ENCODE assay signal across 1 cellular context in the genomic region with DNA sequence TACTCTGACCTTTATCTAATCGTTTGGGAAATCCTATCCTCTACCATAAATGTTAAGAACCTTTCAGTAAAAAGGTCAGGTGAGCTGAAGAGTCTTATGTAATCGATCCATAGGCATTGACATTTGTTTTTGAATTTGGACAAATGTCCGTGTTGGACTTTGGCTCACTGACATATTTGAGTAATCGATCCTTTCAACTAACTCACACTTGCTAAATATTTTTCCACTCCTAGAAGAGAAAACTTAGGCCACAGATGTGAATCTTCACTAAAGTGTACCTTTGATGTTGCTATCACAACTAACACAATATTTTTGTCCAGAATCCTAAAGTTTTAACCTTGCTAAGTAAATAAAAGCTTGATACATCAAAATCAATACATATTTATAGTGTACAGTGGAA.
TF ChIP-seq lines count a peak whose summit lies in the region.

No MANE protein-coding gene starts in this region.

TF ChIP-seq in HepG2, 621 proteins besides CTCF, POLR2A, EP300 and RAD21 (continued from another document and continues in another):
- TF ChIP-seq MNT (IDR thresholded peaks at IDR 0.05) (no peak), MED8 (CRISPR knock-in tag; IDR thresholded peaks at IDR 0.05; ENCODE audit: insufficient replicate concordance) (no peak), ZNF672 (CRISPR knock-in tag; IDR thresholded peaks at IDR 0.05) (no peak), ISL2 (CRISPR knock-in tag; IDR thresholded peaks at IDR 0.05) (peak; percentile 96), TGIF2 (CRISPR knock-in tag; IDR thresholded peaks at IDR 0.05) (no peak), ZFY (CRISPR knock-in tag; IDR thresholded peaks at IDR 0.05) (no peak), HNF4G (IDR thresholded peaks at IDR 0.05; ENCODE audit: borderline replicate concordance, low read depth, low read length) (peak; percentile 93), HNF4G (CRISPR knock-in tag; IDR thresholded peaks at IDR 0.05; ENCODE audit: borderline replicate concordance, low read depth) (peak; percentile 67; the same call in 1 of the 2 replicates), SMC3 (IDR thresholded peaks at IDR 0.05; ENCODE audit: low read length) (no peak), RFX1 (IDR thresholded peaks at IDR 0.05) (peak; percentile 39), ZNF292 (CRISPR knock-in tag; IDR thresholded peaks at IDR 0.05; ENCODE audit: borderline replicate concordance, low read depth) (no peak), ATF1 (CRISPR knock-in tag; IDR thresholded peaks at IDR 0.05) (no peak; the same call in 1 of the 2 replicates), WIZ (CRISPR knock-in tag; IDR thresholded peaks at IDR 0.05) (no peak), SNAPC2 (CRISPR knock-in tag; IDR thresholded peaks at IDR 0.05) (no peak), ZNF616 (CRISPR knock-in tag; IDR thresholded peaks at IDR 0.05; ENCODE audit: low read depth) (no peak), HNF1A (IDR thresholded peaks at IDR 0.05; ENCODE audit: low read depth) (peak; percentile 27; the same call in 1 of the 2 replicates), HNF1A (CRISPR knock-in tag; IDR thresholded peaks at IDR 0.05; ENCODE audit: borderline replicate concordance) (no peak), ZBTB1 (CRISPR knock-in tag; IDR thresholded peaks at IDR 0.05; ENCODE audit: borderline replicate concordance) (no peak), ZKSCAN8 (CRISPR knock-in tag; IDR thresholded peaks at IDR 0.05; ENCODE audit: borderline replicate concordance) (peak; percentile 47; the same call in 1 of the 2 replicates), ZMYM3 (CRISPR knock-in tag; IDR thresholded peaks at IDR 0.05) (no peak), SPEN (CRISPR knock-in tag; IDR thresholded peaks at IDR 0.05; ENCODE audit: low read depth) (no peak), LRRFIP1 (CRISPR knock-in tag; conservative IDR thresholded peaks at IDR 0.05) (no peak), ZNF660 (CRISPR knock-in tag; IDR thresholded peaks at IDR 0.05; ENCODE audit: borderline replicate concordance, low read depth) (no peak), ZNF451 (CRISPR knock-in tag; IDR thresholded peaks at IDR 0.05) (no peak), HMG20A (CRISPR knock-in tag; IDR thresholded peaks at IDR 0.05; ENCODE audit: borderline replicate concordance) (peak; percentile 72; the same call in 1 of the 2 replicates), MTF1 (CRISPR knock-in tag; IDR thresholded peaks at IDR 0.05) (no peak), HNRNPLL (IDR thresholded peaks at IDR 0.05; ENCODE audit: low read depth, low read length, poor library complexity, severe bottlenecking) (no peak), TBP (CRISPR knock-in tag; IDR thresholded peaks at IDR 0.05) (no peak), FIP1L1 (IDR thresholded peaks at IDR 0.05; ENCODE audit: borderline replicate concordance, insufficient read depth, low read depth, low read length) (no peak), MBD4 (IDR thresholded peaks at IDR 0.05; ENCODE audit: borderline replicate concordance, low read length) (no peak), ZNF768 (CRISPR knock-in tag; IDR thresholded peaks at IDR 0.05) (no peak), ATF7-NPFF (CRISPR knock-in tag; IDR thresholded peaks at IDR 0.05; ENCODE audit: low read depth) (no peak), PATZ1 (CRISPR knock-in tag; IDR thresholded peaks at IDR 0.05) (no peak), ZNF850 (CRISPR knock-in tag; conservative IDR thresholded peaks at IDR 0.05) (no peak), ZNF678 (CRISPR knock-in tag; IDR thresholded peaks at IDR 0.05) (no peak), ZNF225 (CRISPR knock-in tag; IDR thresholded peaks at IDR 0.05) (no peak), ZNF781 (CRISPR knock-in tag; IDR thresholded peaks at IDR 0.05; ENCODE audit: borderline replicate concordance, not compliant biosample characterization) (no peak), RBFOX2 (IDR thresholded peaks at IDR 0.05; ENCODE audit: low read depth, low read length) (no peak), ZNF44 (CRISPR knock-in tag; IDR thresholded peaks at IDR 0.05) (no peak), HOXD1 (CRISPR knock-in tag; IDR thresholded peaks at IDR 0.05) (no peak), ZNF17 (CRISPR knock-in tag; IDR thresholded peaks at IDR 0.05) (no peak), AFF4 (CRISPR knock-in tag; IDR thresholded peaks at IDR 0.05) (no peak), ZNF256 (CRISPR knock-in tag; conservative IDR thresholded peaks at IDR 0.05) (no peak), SNRNP70 (IDR thresholded peaks at IDR 0.05; ENCODE audit: low read depth, low read length) (no peak), ELF4 (CRISPR knock-in tag; IDR thresholded peaks at IDR 0.05; ENCODE audit: borderline replicate concordance) (no peak)
- TF ChIP-seq, protein P1, sequence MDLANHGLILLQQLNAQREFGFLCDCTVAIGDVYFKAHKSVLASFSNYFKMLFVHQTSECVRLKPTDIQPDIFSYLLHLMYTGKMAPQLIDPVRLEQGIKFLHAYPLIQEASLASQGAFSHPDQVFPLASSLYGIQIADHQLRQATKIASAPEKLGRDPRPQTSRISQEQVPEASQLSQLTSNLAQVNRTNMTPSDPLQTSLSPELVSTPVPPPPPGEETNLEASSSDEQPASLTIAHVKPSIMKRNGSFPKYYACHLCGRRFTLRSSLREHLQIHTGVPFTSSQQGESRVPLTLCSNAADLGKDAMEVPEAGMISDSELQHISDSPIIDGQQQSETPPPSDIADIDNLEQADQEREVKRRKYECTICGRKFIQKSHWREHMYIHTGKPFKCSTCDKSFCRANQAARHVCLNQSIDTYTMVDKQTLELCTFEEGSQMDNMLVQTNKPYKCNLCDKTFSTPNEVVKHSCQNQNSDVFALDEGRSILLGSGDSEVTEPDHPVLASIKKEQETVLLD (CRISPR knock-in tag; IDR thresholded peaks at IDR 0.05; ENCODE audit: low read depth): no peak
- TF ChIP-seq, protein P2, sequence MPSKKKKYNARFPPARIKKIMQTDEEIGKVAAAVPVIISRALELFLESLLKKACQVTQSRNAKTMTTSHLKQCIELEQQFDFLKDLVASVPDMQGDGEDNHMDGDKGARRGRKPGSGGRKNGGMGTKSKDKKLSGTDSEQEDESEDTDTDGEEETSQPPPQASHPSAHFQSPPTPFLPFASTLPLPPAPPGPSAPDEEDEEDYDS (CRISPR knock-in tag; IDR thresholded peaks at IDR 0.05): no peak
- TF ChIP-seq, protein P3, sequence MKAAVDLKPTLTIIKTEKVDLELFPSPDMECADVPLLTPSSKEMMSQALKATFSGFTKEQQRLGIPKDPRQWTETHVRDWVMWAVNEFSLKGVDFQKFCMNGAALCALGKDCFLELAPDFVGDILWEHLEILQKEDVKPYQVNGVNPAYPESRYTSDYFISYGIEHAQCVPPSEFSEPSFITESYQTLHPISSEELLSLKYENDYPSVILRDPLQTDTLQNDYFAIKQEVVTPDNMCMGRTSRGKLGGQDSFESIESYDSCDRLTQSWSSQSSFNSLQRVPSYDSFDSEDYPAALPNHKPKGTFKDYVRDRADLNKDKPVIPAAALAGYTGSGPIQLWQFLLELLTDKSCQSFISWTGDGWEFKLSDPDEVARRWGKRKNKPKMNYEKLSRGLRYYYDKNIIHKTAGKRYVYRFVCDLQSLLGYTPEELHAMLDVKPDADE (CRISPR knock-in tag; IDR thresholded peaks at IDR 0.05): no peak
